In genomic region chr19:12065100-12065538, GRCh38 we compare ENCODE assay signal across 8 cellular contexts. TPM values are rescaled to one million over a fixed set of nuclear protein-coding genes. Genes with fewer than 3 reads are reported as not detected.
DNase-seq lines count a peak whose midpoint lies in the region; ATAC-seq and TF ChIP-seq lines count a peak whose summit lies in the region.

No MANE protein-coding gene starts in this region.

- peaks cover 7% of the 10 kb centered on the region for H3K4me1 Mint-ChIP-seq in stimulated activated naive CD8-positive, alpha-beta T cell treated with anti-CD3 and anti-CD28 coated beads, Interleukin-15, amount 100 ng/mL, for 72 hours

- H3K4me3 ChIP-seq in AG04450 (ENCODE audit: low read depth, low read length) (peak overlapping the region; percentile 97), duodenal mucosa (ENCODE audit: low read depth in 1 of 2, low read length in 2 of 2) (peak overlapping the region; percentile 68 to 90), lower leg skin (ENCODE audit: low read depth, poor library complexity, severe bottlenecking) (peak overlapping the region; percentile 80)

- CTCF ChIA-PET in AG04450 (lab: Charles Lee) = interaction anchor here (0.6 to 1.8 kb wide), 3 partner anchors 26 to 567 kb away, joined by 4 to 7 read pairs (median 4); no protein-coding TSS in a partner anchor

- H3K9me3 ChIP-seq in AG04450 (ENCODE audit: control insufficient read depth, insufficient read depth, low read length) (peaks cover 50% of the 10 kb centered on the region), duodenal mucosa (ENCODE audit: control insufficient read depth in 1 of 2, low read length in 2 of 2) (peaks cover 14 to 22% of the 10 kb centered on the region in 2 donors)

- H3K27me3 ChIP-seq in AG04450 (ENCODE audit: control insufficient read depth, insufficient read depth, low read length) = no peaks in the 10 kb centered on the region
- no peaks in the 10 kb centered on the region for H3K27me3 ChIP-seq in duodenal mucosa (ENCODE audit: control insufficient read depth in 1 of 2, insufficient read depth in 2 of 2, low read length in 2 of 2)

- no peaks in the 10 kb centered on the region for H3K27me3 Mint-ChIP-seq in stimulated activated naive CD8-positive, alpha-beta T cell treated with anti-CD3 and anti-CD28 coated beads, Interleukin-15, amount 100 ng/mL, for 72 hours

- peak overlapping the region; percentile 84 to 88 for H3K4me3 Mint-ChIP-seq in stimulated activated naive CD8-positive, alpha-beta T cell treated with anti-CD3 and anti-CD28 coated beads, Interleukin-15, amount 100 ng/mL, for 72 hours

- H3K4me1 ChIP-seq in duodenal mucosa (ENCODE audit: control insufficient read depth in 1 of 2, insufficient read depth in 2 of 2, low read length in 2 of 2) = peaks cover 0 to 5% of the 10 kb centered on the region in 2 donors

- peak overlapping the region; percentile 31 for H3K27ac ChIP-seq in AG04450 (ENCODE audit: low read depth, low read length)
- H3K27ac ChIP-seq in duodenal mucosa (ENCODE audit: low read depth, low read length) = peak overlapping the region; percentile 73

- ATAC-seq in GM18873 (IDR thresholded peaks at IDR 0.05; ENCODE audit: low FRiP score, unreplicated experiment) (peak; percentile 19), HG03457 (IDR thresholded peaks at IDR 0.05; ENCODE audit: unreplicated experiment) (no peak), HG02759 (IDR thresholded peaks at IDR 0.05; ENCODE audit: unreplicated experiment) (no peak)
- peak; percentile 64 for ATAC-seq in stimulated activated naive CD8-positive, alpha-beta T cell treated with anti-CD3 and anti-CD28 coated beads, Interleukin-15, amount 100 ng/mL, for 72 hours

- WGBS in lower leg skin, 2 donors = 3 to 8% methylated on average over 15 to 18 of the region's 23 CpGs

- peaks cover 4 to 15% of the 10 kb centered on the region in 2 donors for H3K9me3 Mint-ChIP-seq in stimulated activated naive CD8-positive, alpha-beta T cell treated with anti-CD3 and anti-CD28 coated beads, Interleukin-15, amount 100 ng/mL, for 72 hours

- no peak for DNase-seq in AG04450 (ENCODE audit: low read depth, low spot score)
- peak; percentile 59 for DNase-seq in RPMI7951 (ENCODE audit: low read depth)
- peak; percentile 45 to 87 for DNase-seq in lower leg skin (ENCODE audit: low spot score in 2 of 2)
- DNase-seq in stimulated activated naive CD8-positive, alpha-beta T cell treated with anti-CD3 and anti-CD28 coated beads, Interleukin-15, amount 100 ng/mL, for 72 hours = peak; percentile 30 to 34

- peaks cover 0 to 5% of the 10 kb centered on the region in 2 donors for H3K36me3 ChIP-seq in duodenal mucosa (ENCODE audit: control insufficient read depth in 1 of 2, insufficient read depth in 2 of 2, low read length in 2 of 2)

- H3K27ac Mint-ChIP-seq in stimulated activated naive CD8-positive, alpha-beta T cell treated with anti-CD3 and anti-CD28 coated beads, Interleukin-15, amount 100 ng/mL, for 72 hours = peak overlapping the region in 1 of 2 donors; percentile 78

- TF ChIP-seq CTCF in AG04450 (IDR thresholded peaks at IDR 0.05; ENCODE audit: low read depth, low read length) (no peak), lower leg skin (IDR thresholded peaks at IDR 0.05) (no peak)

- no peak for TF ChIP-seq POLR2A in lower leg skin (IDR thresholded peaks at IDR 0.05)

- peak overlapping the region; percentile 90 to 94 for H3K9ac ChIP-seq in duodenal mucosa (ENCODE audit: low read depth in 1 of 2, low read length in 2 of 2)

- POLR2A ChIA-PET in AG04450 (lab: Yijun Ruan, JAX) = interaction anchor here (0.6 to 1.1 kb wide), 6 partner anchors 9 to 418 kb away, joined by 3 to 6 read pairs (median 4); partner anchors contain the start of genes ZNF20, ZNF433, ZNF442 and ZNF878

- intact Hi-C loops in lower leg skin (cut with DNase I; ENCODE audit: low total_unique reads) = no loop called here

RNA-seq across cellular contexts. Expression of gene ZNF844, which starts 0.6 kb away (rescaled TPM):
- 4.5 and 6.9 TPM in 2 replicates for polyA plus RNA-seq in AG04450 (2011; rRNA removed)
- polyA minus RNA-seq in AG04450 (2011; rRNA and poly(A)+ RNA removed) = 7.0 and 10.1 TPM in 2 replicates
- total RNA-seq in RPMI7951 (2014; rRNA removed; shearing (Covaris generic)) = 3.5 and 5.2 TPM in 2 replicates
- total RNA-seq in lower leg skin = 10 to 100 TPM; 10.1 to 20.8 (median 14.6) TPM

RNA-seq across cellular contexts. Expression of gene ZNF878, which starts 12.4 kb away (rescaled TPM):
- 0.12 and 0.15 TPM in 2 replicates for polyA plus RNA-seq in AG04450 (2011; rRNA removed)
- 0.17 TPM in 1 of 2 replicates, not detected in the other for polyA minus RNA-seq in AG04450 (2011; rRNA and poly(A)+ RNA removed)
- 0.96 and 0.98 TPM in 2 replicates for total RNA-seq in RPMI7951 (2014; rRNA removed; shearing (Covaris generic))
- total RNA-seq in lower leg skin = under 1 TPM in 1 of 4 donors, not detected in 3; 0.29 TPM

RNA-seq across cellular contexts. Expression of gene ZNF433, which starts 29.6 kb away (rescaled TPM):
- 4.3 and 5.6 TPM in 2 replicates for polyA plus RNA-seq in AG04450 (2011; rRNA removed)
- polyA minus RNA-seq in AG04450 (2011; rRNA and poly(A)+ RNA removed) = 6.0 and 6.6 TPM in 2 replicates
- 3.5 and 6.7 TPM in 2 replicates for total RNA-seq in RPMI7951 (2014; rRNA removed; shearing (Covaris generic))
- 10 to 100 TPM in 2 of 4 donors, 1 to 10 TPM in 2; 8.8 to 13.9 (median 10.1) TPM for total RNA-seq in lower leg skin

Comparison
In these comparisons a context has a peak if more than half of its experiments do, and no peak if none do; other contexts are left out.
1. ATAC-seq: peak in GM18873 (single experiment) and stimulated activated naive CD8-positive, alpha-beta T cell treated with anti-CD3 and anti-CD28 coated beads, Interleukin-15, amount 100 ng/mL, for 72 hours (single experiment); none in HG03457 (single experiment) and HG02759 (single experiment).
2. Peak in every context shown above with its lines, with median percentiles within 50 percentile points of each other: H3K4me3 ChIP-seq.